In the genomic region with DNA sequence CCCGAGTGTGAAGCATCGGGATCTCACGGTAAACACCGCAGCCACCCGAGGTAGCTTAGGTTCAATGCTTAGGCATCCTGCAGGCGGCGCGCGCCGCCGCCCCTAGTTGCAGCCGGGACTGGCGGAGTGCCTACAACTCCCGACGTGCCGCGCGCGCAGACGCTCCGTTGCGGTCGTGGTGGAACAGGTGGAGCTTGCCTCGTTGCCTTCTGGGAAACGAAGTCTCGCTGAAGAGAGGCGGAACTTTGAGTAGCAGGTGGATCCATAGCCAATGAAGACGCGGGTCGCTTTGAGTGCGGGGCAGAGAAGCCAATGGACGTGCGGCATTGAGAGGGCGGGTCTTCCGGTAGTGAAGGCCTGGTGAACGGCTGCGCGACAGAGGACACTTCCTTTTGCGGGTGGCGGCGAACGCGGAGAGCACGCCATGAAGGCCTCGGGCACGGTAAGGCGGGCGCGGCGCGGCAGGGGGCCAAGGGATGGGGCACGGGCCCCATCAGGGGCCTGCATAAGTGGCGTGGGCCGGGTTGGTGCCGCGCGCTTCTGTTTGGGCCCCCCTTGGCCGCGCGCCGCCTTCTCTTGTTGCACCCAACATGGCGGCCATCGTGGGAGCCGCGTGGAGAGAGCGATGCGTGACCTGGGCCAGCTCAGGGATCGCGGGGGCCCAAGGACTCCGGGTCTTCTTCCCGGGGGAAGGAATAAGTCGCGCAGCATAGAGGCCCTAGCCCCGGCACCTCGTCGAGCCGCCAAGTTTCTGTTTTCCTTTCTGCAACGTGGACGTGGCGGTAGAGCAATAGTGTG, we compare ENCODE assay signal across 8 cellular contexts. TPM values are rescaled to one million over a fixed set of nuclear protein-coding genes. Genes with fewer than 3 reads are reported as not detected.
DNase-seq lines count a peak whose midpoint lies in the region; ATAC-seq and TF ChIP-seq lines count a peak whose summit lies in the region.

A gene (plus strand): TSS at position 378 of the 798 bp plus-strand sequence. CDS start 47 bp downstream, at position 425.

- peak; percentile 97 for ATAC-seq in CD4-positive, CD25-positive, alpha-beta regulatory T cell (ENCODE audit: low read depth in 2 of 2)
- ATAC-seq in GM19395 (IDR thresholded peaks at IDR 0.05; ENCODE audit: unreplicated experiment) (peak; percentile 93), HG03571 (IDR thresholded peaks at IDR 0.05; ENCODE audit: unreplicated experiment) (peak; percentile 79), right lobe of liver (peak; percentile 95 to 99 (median 98))

- H3K9me3 Mint-ChIP-seq in CD4-positive, CD25-positive, alpha-beta regulatory T cell = no peaks in the 10 kb centered on the region
- H3K9me3 Mint-ChIP-seq in activated CD4-positive, alpha-beta memory T cell treated with anti-CD3 and anti-CD28 coated beads for 36 hours = no peaks in the 10 kb centered on the region

- peak within 1 kb of the TSS; percentile 79 for H3K27ac ChIP-seq in CD4-positive, CD25-positive, alpha-beta regulatory T cell (ENCODE audit: insufficient read depth, low read length, poor library complexity, severe bottlenecking)
- H3K27ac ChIP-seq in dorsolateral prefrontal cortex (peak within 1 kb of the TSS in 58 of 59 donors; percentile 13 to 94 (median 83)), right lobe of liver (peak within 1 kb of the TSS; percentile 71 to 80 (median 78))

- peak; percentile 99 to 100 (median 99) for DNase-seq in CD4-positive, CD25-positive, alpha-beta regulatory T cell
- DNase-seq in NCI-H82 (lab: John Stamatoyannopoulos, UW) (peak; percentile 100), dorsolateral prefrontal cortex (peak; percentile 98 to 100 (median 100)), right lobe of liver (peak; percentile 98 to 99 (median 99))
- peak; percentile 100 for DNase-seq in activated CD4-positive, alpha-beta memory T cell treated with anti-CD3 and anti-CD28 coated beads for 36 hours
- peak; percentile 96 to 99 for DNase-seq in stimulated activated CD4-positive, alpha-beta T cell treated with anti-CD3 and anti-CD28 coated beads, Interleukin-4, amount 100 ng/mL, for 48 hours (ENCODE audit: low read depth in 2 of 2)

- H3K4me1 Mint-ChIP-seq in CD4-positive, CD25-positive, alpha-beta regulatory T cell = peaks cover 6 to 47% (median 21%) of the 10 kb centered on the region in 4 donors
- H3K4me1 Mint-ChIP-seq in activated CD4-positive, alpha-beta memory T cell treated with anti-CD3 and anti-CD28 coated beads for 36 hours (ENCODE audit: low read depth) = peaks cover 41% of the 10 kb centered on the region

- peak; percentile 96 for TF ChIP-seq POLR2A in right lobe of liver (IDR thresholded peaks at IDR 0.05)

- intact Hi-C loops in activated CD4-positive, alpha-beta memory T cell treated with anti-CD3 and anti-CD28 coated beads for 36 hours (cut with micrococcal nuclease) = loop anchor here (1.0 to 5.0 kb wide), 5 partner anchors 11 to 142 kb away; a partner anchor contains a TSS
- intact Hi-C loops in dorsolateral prefrontal cortex (cut with DNase I) = loop anchor here (1.0 to 10.0 kb wide), 7 partner anchors 73 to 415 kb away; a partner anchor contains a TSS
- intact Hi-C loops in right lobe of liver (cut with DNase I) = loop anchor here (10.0 kb wide), 3 partner anchors 65 to 155 kb away; no protein-coding TSS in a partner anchor

- H3K27me3 Mint-ChIP-seq in CD4-positive, CD25-positive, alpha-beta regulatory T cell = no peaks in the 10 kb centered on the region
- H3K27me3 Mint-ChIP-seq in activated CD4-positive, alpha-beta memory T cell treated with anti-CD3 and anti-CD28 coated beads for 36 hours = peaks cover 3% of the 10 kb centered on the region

- H3K36me3 ChIP-seq in CD4-positive, CD25-positive, alpha-beta regulatory T cell (ENCODE audit: control insufficient read depth, insufficient read depth, low read length) = peaks cover 31% of the 10 kb centered on the region
- H3K36me3 ChIP-seq in right lobe of liver = peaks cover 17 to 33% (median 22%) of the 10 kb centered on the region in 4 donors

- H3K27ac Mint-ChIP-seq in CD4-positive, CD25-positive, alpha-beta regulatory T cell = peak within 1 kb of the TSS; percentile 94 to 100 (median 98)
- H3K27ac Mint-ChIP-seq in activated CD4-positive, alpha-beta memory T cell treated with anti-CD3 and anti-CD28 coated beads for 36 hours = peak within 1 kb of the TSS; percentile 99

- CTCF ChIA-PET in activated CD4-positive, alpha-beta memory T cell treated with anti-CD3 and anti-CD28 coated beads for 36 hours (lab: Charles Lee) = interaction anchor here (0.6 to 4.0 kb wide), 36 partner anchors 8 to 451 kb away, joined by 3 to 186 read pairs (median 4); a partner anchor contains a TSS

- peak within 1 kb of the TSS; percentile 93 to 100 (median 97) for H3K4me3 Mint-ChIP-seq in CD4-positive, CD25-positive, alpha-beta regulatory T cell
- H3K4me3 Mint-ChIP-seq in activated CD4-positive, alpha-beta memory T cell treated with anti-CD3 and anti-CD28 coated beads for 36 hours = peak within 1 kb of the TSS; percentile 100

- WGBS in right lobe of liver (ENCODE audit: insufficient coverage, low coverage, low lambda C conversion rate, missing lambda C conversion rate) = under 1% methylated on average over 23 of the region's 80 CpGs

- TF ChIP-seq CTCF in dorsolateral prefrontal cortex (IDR thresholded peaks at IDR 0.05 in 54 of 56, conservative IDR thresholded peaks at IDR 0.05 in 2 of 56; ENCODE audit: low read depth in 1 of 56, partially characterized antibody in 56 of 56) (peak; percentile 7 to 98 (median 90)), right lobe of liver (IDR thresholded peaks at IDR 0.05) (peak; percentile 70 to 86 (median 79))

- peaks cover 29% of the 10 kb centered on the region for H3K4me1 ChIP-seq in CD4-positive, CD25-positive, alpha-beta regulatory T cell (ENCODE audit: control insufficient read depth, insufficient read depth, low read length, poor library complexity, severe bottlenecking)
- peaks cover 0 to 13% (median 6%) of the 10 kb centered on the region in 4 donors for H3K4me1 ChIP-seq in right lobe of liver

- H3K27me3 ChIP-seq in CD4-positive, CD25-positive, alpha-beta regulatory T cell (ENCODE audit: control insufficient read depth, insufficient read depth, low read length) = no peaks in the 10 kb centered on the region
- H3K27me3 ChIP-seq in dorsolateral prefrontal cortex (no peaks in the 10 kb centered on the region), right lobe of liver (no peaks in the 10 kb centered on the region)

- H3K4me3 ChIP-seq in CD4-positive, CD25-positive, alpha-beta regulatory T cell (ENCODE audit: low read depth, low read length) = peak within 1 kb of the TSS; percentile 92
- H3K4me3 ChIP-seq in dorsolateral prefrontal cortex (peak within 1 kb of the TSS; percentile 63 to 100 (median 98)), right lobe of liver (peak within 1 kb of the TSS; percentile 83 to 97 (median 94))

- H3K9me3 ChIP-seq in CD4-positive, CD25-positive, alpha-beta regulatory T cell (ENCODE audit: control insufficient read depth in 2 of 2, low read length in 2 of 2) = no peaks in the 10 kb centered on the region
- no peaks in the 10 kb centered on the region for H3K9me3 ChIP-seq in right lobe of liver

- POLR2A ChIA-PET in activated CD4-positive, alpha-beta memory T cell treated with anti-CD3 and anti-CD28 coated beads for 36 hours (lab: Charles Lee) = interaction anchor here (0.6 to 7.8 kb wide), 16 partner anchors 10 to 454 kb away, joined by 3 to 99 read pairs (median 4); a partner anchor contains a TSS

- peaks cover 14% of the 10 kb centered on the region for H3K36me3 Mint-ChIP-seq in CD4-positive, CD25-positive, alpha-beta regulatory T cell
- peaks cover 43% of the 10 kb centered on the region for H3K36me3 Mint-ChIP-seq in activated CD4-positive, alpha-beta memory T cell treated with anti-CD3 and anti-CD28 coated beads for 36 hours

RNA-seq across cellular contexts. Expression of the gene that starts here (rescaled TPM):
- 2,143 TPM for total RNA-seq in CD4-positive, CD25-positive, alpha-beta regulatory T cell
- polyA plus RNA-seq in CD4-positive, CD25-positive, alpha-beta regulatory T cell = 1,000 to 10,000 TPM; 3,036 to 4,374 (median 3,670) TPM
- 1,000 to 10,000 TPM; 3,104 to 3,138 TPM for total RNA-seq in activated CD4-positive, alpha-beta memory T cell treated with anti-CD3 and anti-CD28 coated beads for 36 hours
- total RNA-seq in dorsolateral prefrontal cortex (100 to 1,000 TPM; 322 to 603 (median 418) TPM), right lobe of liver (100 to 1,000 TPM; 449 to 778 (median 494) TPM)

Comparison
In these comparisons a context has a peak if more than half of its experiments do, and no peak if none do; other contexts are left out.
1. Peak in every context shown above with its lines: DNase-seq, ATAC-seq, H3K4me3 ChIP-seq and H3K27ac ChIP-seq.